Comparison of ENCODE assay signal across 24 cellular contexts in the genomic region with DNA sequence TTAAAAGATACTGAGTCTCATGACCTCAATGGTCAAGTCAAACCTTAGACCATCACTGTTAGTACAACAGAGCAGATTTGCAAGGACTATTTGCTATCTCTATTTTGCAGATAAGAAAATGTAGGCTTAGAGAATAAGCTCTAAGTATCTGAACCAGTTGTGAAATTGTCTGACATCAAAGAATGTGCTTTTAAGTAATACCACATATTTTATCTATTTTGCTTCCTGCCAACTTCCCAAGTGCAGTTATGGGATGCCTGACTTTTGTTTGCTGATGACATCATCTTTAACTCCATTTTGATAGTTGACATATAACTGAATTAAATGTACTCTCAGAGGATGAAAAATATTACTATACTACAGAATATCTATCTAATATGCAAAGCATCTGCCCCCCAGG.
"Had no signal": no experiment of that assay in that cellular context is flagged by ENCODE, and none has a peak within 500 bp of the region (broad histone marks: within the 10 kb centered on the region; RNA-seq: fewer than 3 reads in every experiment).

No MANE protein-coding gene starts in this region.

- H3K27ac Mint-ChIP-seq: activated CD4-positive, alpha-beta T cell treated with anti-CD3 and anti-CD28 coated beads for 36 hours; activated naive CD8-positive, alpha-beta T cell treated with anti-CD3 and anti-CD28 coated beads, Interleukin-2, amount 10 ng/mL, durations not matched to agents 7 days and 5 days; activated T-cell treated with anti-CD3 and anti-CD28 coated beads, Interleukin-2, amount 50 U/mL, for 72 hours; memory B cell; natural killer cell; neural progenitor cell had no signal

- H3K4me3 Mint-ChIP-seq: activated CD4-positive, alpha-beta T cell treated with anti-CD3 and anti-CD28 coated beads for 36 hours; activated naive CD8-positive, alpha-beta T cell treated with anti-CD3 and anti-CD28 coated beads, Interleukin-2, amount 10 ng/mL, durations not matched to agents 7 days and 5 days; activated T-cell treated with anti-CD3 and anti-CD28 coated beads, Interleukin-2, amount 50 U/mL, for 72 hours; memory B cell; natural killer cell; neural progenitor cell had no signal

- H3K4me3 ChIP-seq: breast epithelium, colonic mucosa, esophagus squamous epithelium, neural progenitor cell, testis, transverse colon had no signal

- H3K36me3 Mint-ChIP-seq: memory B cell, natural killer cell, neural progenitor cell had no signal

- H3K4me1 Mint-ChIP-seq: memory B cell had no signal

- DNase-seq: activated CD4-positive, alpha-beta T cell treated with anti-CD3 and anti-CD28 coated beads for 36 hours; activated CD4-positive, alpha-beta T cell treated with anti-CD3 and anti-CD28 coated beads, Interleukin-2, amount 50 U/mL, for 4 hours; activated CD4-positive, CD25-positive, alpha-beta regulatory T cell; activated naive CD4-positive, alpha-beta T cell treated with Interleukin-2 at 50 U/mL for 16 hours; activated naive CD8-positive, alpha-beta T cell treated with anti-CD3 and anti-CD28 coated beads, Interleukin-2, amount 10 ng/mL, durations not matched to agents 7 days and 5 days; activated T-cell treated with anti-CD3 and anti-CD28 coated beads for 4 hours; activated T-cell treated with anti-CD3 and anti-CD28 coated beads, Interleukin-2, amount 50 U/mL, for 72 hours; amygdala; colonic mucosa; effector CD8-positive, alpha-beta T cell; esophagus squamous epithelium; head of caudate nucleus; hippocampal formation; natural killer cell; posterior cingulate gyrus; right cardiac atrium; stimulated activated CD4-positive, alpha-beta T cell treated with anti-CD3 and anti-CD28 coated beads, Interleukin-2, amount 100 ng/mL, for 48 hours; stimulated activated naive CD8-positive, alpha-beta T cell treated with anti-CD3 and anti-CD28 coated beads, Interleukin-15, Interleukin-2, amounts not matched to agents 100 U/mL and 50 U/mL, for 24 hours; T-helper 2 cell; testis; transverse colon had no signal

- H3K9me3 Mint-ChIP-seq: memory B cell, natural killer cell had no signal

- ATAC-seq: activated CD4-positive, alpha-beta T cell treated with anti-CD3 and anti-CD28 coated beads for 36 hours; activated T-cell treated with anti-CD3 and anti-CD28 coated beads, Interleukin-2, amount 50 U/mL, for 72 hours; natural killer cell; right cardiac atrium; stimulated activated naive CD8-positive, alpha-beta T cell treated with anti-CD3 and anti-CD28 coated beads, Interleukin-15, Interleukin-2, amounts not matched to agents 100 U/mL and 50 U/mL, for 24 hours had no signal
